Comparison of ENCODE assay signal across 26 cellular contexts in the genomic region with DNA sequence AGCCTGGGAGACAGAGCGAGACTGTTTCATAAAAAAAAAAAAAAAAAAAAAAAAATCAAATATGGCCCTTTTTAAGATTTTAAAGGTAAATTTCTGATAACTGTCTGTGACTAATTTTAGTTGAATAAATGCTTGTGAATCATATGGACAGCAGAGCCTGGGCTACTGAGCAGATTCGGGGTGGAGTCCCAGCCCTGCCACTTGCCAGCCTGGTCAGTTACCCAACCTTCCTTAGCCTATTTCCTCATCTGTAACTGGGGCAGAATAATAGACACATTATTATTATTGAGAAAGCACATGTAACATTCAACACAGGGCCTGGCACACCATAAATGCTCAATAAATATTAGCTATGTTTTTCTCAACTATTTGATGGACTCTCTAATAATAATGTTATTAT. TPM values are rescaled to one million over a fixed set of nuclear protein-coding genes. Genes with fewer than 3 reads are reported as not detected.
DNase-seq lines count a peak whose midpoint lies in the region; ATAC-seq and TF ChIP-seq lines count a peak whose summit lies in the region.
"Had no signal": no experiment of that assay in that cellular context is flagged by ENCODE, and none has a peak within 500 bp of the region (broad histone marks: within the 10 kb centered on the region; RNA-seq: fewer than 3 reads in every experiment).

No MANE protein-coding gene starts in this region.

- no peaks in the 10 kb centered on the region for H3K4me1 ChIP-seq in naive thymus-derived CD4-positive, alpha-beta T cell (ENCODE audit: control insufficient read depth in 2 of 2, insufficient read depth in 2 of 2, low read length in 2 of 2)
- H3K4me1 ChIP-seq in right cardiac atrium (ENCODE audit: control insufficient read depth, insufficient read depth, low read length): no peaks in the 10 kb centered on the region
- H3K4me1 ChIP-seq: pancreas, right atrium auricular region had no signal

- peaks cover 0 to 6% (median 3%) of the 10 kb centered on the region in 7 donors for H3K4me1 Mint-ChIP-seq in naive thymus-derived CD4-positive, alpha-beta T cell
- no peaks in the 10 kb centered on the region for H3K4me1 Mint-ChIP-seq in activated T-helper 1 cell treated with anti-CD3 and anti-CD28 coated beads, Interleukin-12 subunit alpha, Interleukin-12 subunit beta, Interleukin-2, Interleukin-4 antibody, amounts not matched to agents 30 ng/mL and 10 ng/mL and 1 ng/mL, durations not matched to agents 14 hours and 24 hours and 36 hours (ENCODE audit: low read depth)

- H3K36me3 ChIP-seq in naive thymus-derived CD4-positive, alpha-beta T cell (ENCODE audit: control insufficient read depth in 2 of 3, insufficient read depth in 3 of 3, low read length in 3 of 3): peaks cover 0 to 5% (median 0%) of the 10 kb centered on the region in 3 experiments
- H3K36me3 ChIP-seq: pancreas, right atrium auricular region had no signal

- CTCF ChIA-PET in naive thymus-derived CD4-positive, alpha-beta T cell (lab: Charles Lee): no interaction called here

- no peaks in the 10 kb centered on the region for H3K9me3 Mint-ChIP-seq in naive thymus-derived CD4-positive, alpha-beta T cell
- H3K9me3 Mint-ChIP-seq in activated T-helper 1 cell treated with anti-CD3 and anti-CD28 coated beads, Interleukin-12 subunit alpha, Interleukin-12 subunit beta, Interleukin-2, Interleukin-4 antibody, amounts not matched to agents 30 ng/mL and 10 ng/mL and 1 ng/mL, durations not matched to agents 14 hours and 24 hours and 36 hours: no peaks in the 10 kb centered on the region
- H3K9me3 Mint-ChIP-seq: activated CD4-positive, alpha-beta memory T cell treated with anti-CD3 and anti-CD28 coated beads, Interleukin-2, amount 10 ng/mL, durations not matched to agents 7 days and 5 days; brain; CD4-positive, alpha-beta T cell; effector memory CD8-positive, alpha-beta T cell; H9 had no signal

- ATAC-seq in naive thymus-derived CD4-positive, alpha-beta T cell: peak; percentile 74
- no peak for ATAC-seq in right cardiac atrium
- ATAC-seq: effector memory CD8-positive, alpha-beta T cell; K562; Panc1; pancreas had no signal

- H3K4me3 Mint-ChIP-seq in naive thymus-derived CD4-positive, alpha-beta T cell: no peak overlapping the region
- no peak overlapping the region for H3K4me3 Mint-ChIP-seq in activated T-helper 1 cell treated with anti-CD3 and anti-CD28 coated beads, Interleukin-12 subunit alpha, Interleukin-12 subunit beta, Interleukin-2, Interleukin-4 antibody, amounts not matched to agents 30 ng/mL and 10 ng/mL and 1 ng/mL, durations not matched to agents 14 hours and 24 hours and 36 hours
- H3K4me3 Mint-ChIP-seq: activated CD4-positive, alpha-beta memory T cell treated with anti-CD3 and anti-CD28 coated beads, Interleukin-2, amount 10 ng/mL, durations not matched to agents 7 days and 5 days; brain; CD4-positive, alpha-beta T cell; effector memory CD8-positive, alpha-beta T cell; H9 had no signal

- intact Hi-C loops in naive thymus-derived CD4-positive, alpha-beta T cell (cut with micrococcal nuclease): no loop called here
- intact Hi-C loops in lower leg skin (cut with DNase I; ENCODE audit: low total_unique reads): no loop called here
- intact Hi-C loops in activated T-helper 1 cell treated with anti-CD3 and anti-CD28 coated beads, Interleukin-12 subunit alpha, Interleukin-12 subunit beta, Interleukin-2, Interleukin-4 antibody, amounts not matched to agents 30 ng/mL and 10 ng/mL and 1 ng/mL, durations not matched to agents 14 hours and 24 hours and 36 hours (cut with micrococcal nuclease): no loop called here
- intact Hi-C loops in right cardiac atrium (cut with DNase I): no loop called here

- TF ChIP-seq POLR2A in lower leg skin (IDR thresholded peaks at IDR 0.05): no peak

- WGBS in lower leg skin, 2 donors: 81 to 87% methylated on average over 2 of the region's 2 CpGs
- WGBS in right cardiac atrium: 92% methylated on average over 2 of the region's 2 CpGs

- H3K27me3 Mint-ChIP-seq in naive thymus-derived CD4-positive, alpha-beta T cell: peaks cover 0 to 7% (median 0%) of the 10 kb centered on the region in 5 donors
- peaks cover 16% of the 10 kb centered on the region for H3K27me3 Mint-ChIP-seq in activated T-helper 1 cell treated with anti-CD3 and anti-CD28 coated beads, Interleukin-12 subunit alpha, Interleukin-12 subunit beta, Interleukin-2, Interleukin-4 antibody, amounts not matched to agents 30 ng/mL and 10 ng/mL and 1 ng/mL, durations not matched to agents 14 hours and 24 hours and 36 hours (ENCODE audit: insufficient read depth)
- H3K27me3 Mint-ChIP-seq: activated CD4-positive, alpha-beta memory T cell treated with anti-CD3 and anti-CD28 coated beads, Interleukin-2, amount 10 ng/mL, durations not matched to agents 7 days and 5 days; brain; CD4-positive, alpha-beta T cell had no signal

- peaks cover 0 to 13% (median 3%) of the 10 kb centered on the region in 5 donors for H3K36me3 Mint-ChIP-seq in naive thymus-derived CD4-positive, alpha-beta T cell
- H3K36me3 Mint-ChIP-seq in activated T-helper 1 cell treated with anti-CD3 and anti-CD28 coated beads, Interleukin-12 subunit alpha, Interleukin-12 subunit beta, Interleukin-2, Interleukin-4 antibody, amounts not matched to agents 30 ng/mL and 10 ng/mL and 1 ng/mL, durations not matched to agents 14 hours and 24 hours and 36 hours (ENCODE audit: low read depth): no peaks in the 10 kb centered on the region

- no peak for TF ChIP-seq CTCF in lower leg skin (IDR thresholded peaks at IDR 0.05)

- peak overlapping the region in 1 of 9 donors; percentile 40 for H3K27ac Mint-ChIP-seq in naive thymus-derived CD4-positive, alpha-beta T cell
- no peak overlapping the region for H3K27ac Mint-ChIP-seq in activated T-helper 1 cell treated with anti-CD3 and anti-CD28 coated beads, Interleukin-12 subunit alpha, Interleukin-12 subunit beta, Interleukin-2, Interleukin-4 antibody, amounts not matched to agents 30 ng/mL and 10 ng/mL and 1 ng/mL, durations not matched to agents 14 hours and 24 hours and 36 hours
- H3K27ac Mint-ChIP-seq: activated CD4-positive, alpha-beta memory T cell treated with anti-CD3 and anti-CD28 coated beads, Interleukin-2, amount 10 ng/mL, durations not matched to agents 7 days and 5 days; brain; CD4-positive, alpha-beta T cell; effector memory CD8-positive, alpha-beta T cell had no signal

- POLR2A ChIA-PET in naive thymus-derived CD4-positive, alpha-beta T cell (lab: Charles Lee): interaction anchor here (0.6 to 4.2 kb wide), 3 partner anchors 11 to 51 kb away, joined by 3 to 19 read pairs (median 18); partner anchors contain the start of genes H3-3A and SDE2

- H3K27me3 ChIP-seq in naive thymus-derived CD4-positive, alpha-beta T cell (ENCODE audit: control insufficient read depth in 2 of 2, insufficient read depth in 2 of 2, low read length in 2 of 2): no peaks in the 10 kb centered on the region
- no peaks in the 10 kb centered on the region for H3K27me3 ChIP-seq in right cardiac atrium (ENCODE audit: control insufficient read depth, insufficient read depth)
- H3K27me3 ChIP-seq: esophagus squamous epithelium, pancreas, right atrium auricular region, stomach had no signal

- DNase-seq in AML-193 (lab: John Stamatoyannopoulos, UW) (peak; percentile 83), NOMO-1 (lab: John Stamatoyannopoulos, UW; ENCODE audit: unreplicated experiment in 2 of 2) (peak; percentile 47), amniotic epithelial cell (ENCODE audit: low read depth) (peak; percentile 38), lower leg skin (ENCODE audit: low spot score in 2 of 2) (no peak), medulla oblongata (ENCODE audit: extremely low spot score) (no peak), right cardiac atrium (no peak)
- no peak for DNase-seq in naive thymus-derived CD4-positive, alpha-beta T cell
- no peak for DNase-seq in activated T-helper 1 cell treated with anti-CD3 and anti-CD28 coated beads, Interleukin-12 subunit alpha, Interleukin-12 subunit beta, Interleukin-2, Interleukin-4 antibody, amounts not matched to agents 30 ng/mL and 10 ng/mL and 1 ng/mL, durations not matched to agents 14 hours and 24 hours and 36 hours (ENCODE audit: low spot score)
- DNase-seq: activated CD4-positive, alpha-beta memory T cell treated with anti-CD3 and anti-CD28 coated beads, Interleukin-2, amount 10 ng/mL, durations not matched to agents 7 days and 5 days; activated effector memory CD4-positive, alpha-beta T cell treated with anti-CD3 and anti-CD28 coated beads, Interleukin-2, amount 50 U/mL, for 16 hours; CD4-positive, alpha-beta T cell; effector memory CD8-positive, alpha-beta T cell; esophagus squamous epithelium; H9; kidney glomerular epithelial cell; mesendoderm; MM.1S; NCI-H187 treated with DMSO at 0.1 percent for 48 hours; pancreas; SK-N-SH; stomach; trophoblast cell had no signal

- no peaks in the 10 kb centered on the region for H3K9me3 ChIP-seq in naive thymus-derived CD4-positive, alpha-beta T cell (ENCODE audit: control insufficient read depth in 2 of 3, low read length in 3 of 3)
- no peaks in the 10 kb centered on the region for H3K9me3 ChIP-seq in right cardiac atrium (ENCODE audit: control insufficient read depth, low read length)
- H3K9me3 ChIP-seq: esophagus squamous epithelium, pancreas, right atrium auricular region, SK-N-SH, stomach had no signal

- no peak overlapping the region for H3K27ac ChIP-seq in naive thymus-derived CD4-positive, alpha-beta T cell (ENCODE audit: low read depth, low read length)
- H3K27ac ChIP-seq in right cardiac atrium (ENCODE audit: low read length): no peak overlapping the region
- H3K27ac ChIP-seq: esophagus squamous epithelium, pancreas, right atrium auricular region, stomach had no signal

- no peak overlapping the region for H3K4me3 ChIP-seq in naive thymus-derived CD4-positive, alpha-beta T cell (ENCODE audit: low read length)
- H3K4me3 ChIP-seq in lower leg skin (ENCODE audit: low read depth, poor library complexity, severe bottlenecking) (no peak overlapping the region), right cardiac atrium (ENCODE audit: low read length) (no peak overlapping the region)
- H3K4me3 ChIP-seq: esophagus squamous epithelium, K562, pancreas, right atrium auricular region, stomach had no signal

RNA-seq across cellular contexts. Expression of gene H3-3A, which starts 11.2 kb away (rescaled TPM):
- 100 to 1,000 TPM; 388 to 561 (median 412) TPM for total RNA-seq in naive thymus-derived CD4-positive, alpha-beta T cell
- polyA plus RNA-seq in naive thymus-derived CD4-positive, alpha-beta T cell: 100 to 1,000 TPM; 677 to 832 TPM
- total RNA-seq in lower leg skin (100 to 1,000 TPM; 304 to 569 (median 410) TPM), right cardiac atrium (100 to 1,000 TPM; 304 to 344 (median 328) TPM)
- 416 and 426 TPM in 2 replicates for total RNA-seq in activated T-helper 1 cell treated with anti-CD3 and anti-CD28 coated beads, Interleukin-12 subunit alpha, Interleukin-12 subunit beta, Interleukin-2, Interleukin-4 antibody, amounts not matched to agents 30 ng/mL and 10 ng/mL and 1 ng/mL, durations not matched to agents 14 hours and 24 hours and 36 hours
- polyA plus RNA-seq in right cardiac atrium: 557 TPM

RNA-seq across cellular contexts. Expression of gene SDE2, which starts 52.2 kb away (rescaled TPM):
- 10 to 100 TPM; 20.4 to 36.3 (median 20.8) TPM for total RNA-seq in naive thymus-derived CD4-positive, alpha-beta T cell
- 1 to 10 TPM; 9.3 TPM for polyA plus RNA-seq in naive thymus-derived CD4-positive, alpha-beta T cell
- total RNA-seq in lower leg skin (10 to 100 TPM; 26.2 to 32.7 (median 30.9) TPM), right cardiac atrium (10 to 100 TPM; 12.2 to 18.3 (median 12.7) TPM)
- total RNA-seq in activated T-helper 1 cell treated with anti-CD3 and anti-CD28 coated beads, Interleukin-12 subunit alpha, Interleukin-12 subunit beta, Interleukin-2, Interleukin-4 antibody, amounts not matched to agents 30 ng/mL and 10 ng/mL and 1 ng/mL, durations not matched to agents 14 hours and 24 hours and 36 hours: 28.2 and 28.4 TPM in 2 replicates
- 9.4 TPM for polyA plus RNA-seq in right cardiac atrium

Comparison
In these comparisons a context has a peak if more than half of its experiments do, and no peak if none do; other contexts are left out.
1. DNase-seq: peak in AML-193 (2 of 2), NOMO-1 (2 of 2) and amniotic epithelial cell (single experiment); none in naive thymus-derived CD4-positive, alpha-beta T cell (0 of 9), lower leg skin (0 of 2), medulla oblongata (single experiment), activated T-helper 1 cell treated with anti-CD3 and anti-CD28 coated beads, Interleukin-12 subunit alpha, Interleukin-12 subunit beta, Interleukin-2, Interleukin-4 antibody, amounts not matched to agents 30 ng/mL and 10 ng/mL and 1 ng/mL, durations not matched to agents 14 hours and 24 hours and 36 hours (single experiment) and right cardiac atrium (0 of 3).